ENCODE assay signal across 8 cellular contexts in genomic region chr6:144007455-144007778, GRCh38. TPM values are rescaled to one million over a fixed set of nuclear protein-coding genes. Genes with fewer than 3 reads are reported as not detected.
DNase-seq lines count a peak whose midpoint lies in the region; ATAC-seq and TF ChIP-seq lines count a peak whose summit lies in the region.

No MANE protein-coding gene starts in this region.

- H3K4me3 Mint-ChIP-seq in activated CD4-positive, alpha-beta memory T cell treated with anti-CD3 and anti-CD28 coated beads for 36 hours = peak overlapping the region; percentile 62
- peak overlapping the region; percentile 76 for H3K4me3 Mint-ChIP-seq in glutamatergic neuron (ENCODE audit: unreplicated experiment)

- H3K4me1 ChIP-seq in HEK293 (ENCODE audit: control insufficient read depth, insufficient read depth, low read length) = no peaks in the 10 kb centered on the region
- no peaks in the 10 kb centered on the region for H3K4me1 ChIP-seq in sigmoid colon

- H3K27me3 Mint-ChIP-seq in activated CD4-positive, alpha-beta memory T cell treated with anti-CD3 and anti-CD28 coated beads for 36 hours = peaks cover 8% of the 10 kb centered on the region
- H3K27me3 Mint-ChIP-seq in glutamatergic neuron (ENCODE audit: unreplicated experiment) = peaks cover 25% of the 10 kb centered on the region

- H3K9me3 Mint-ChIP-seq in activated CD4-positive, alpha-beta memory T cell treated with anti-CD3 and anti-CD28 coated beads for 36 hours = no peaks in the 10 kb centered on the region
- H3K9me3 Mint-ChIP-seq in glutamatergic neuron (ENCODE audit: unreplicated experiment) = peaks cover 3% of the 10 kb centered on the region

- CTCF ChIA-PET in HEK293 (lab: Yijun Ruan, JAX) = no interaction called here
- CTCF ChIA-PET in activated CD4-positive, alpha-beta memory T cell treated with anti-CD3 and anti-CD28 coated beads for 36 hours (lab: Charles Lee) = interaction anchor here (1.5 kb wide), 1 partner anchor 64 kb away, joined by 6 read pairs; no protein-coding TSS in a partner anchor

- H3K36me3 ChIP-seq in HEK293 (ENCODE audit: control insufficient read depth in 2 of 2, insufficient read depth in 1 of 2, low read length in 2 of 2) = no peaks in the 10 kb centered on the region
- H3K36me3 ChIP-seq in sigmoid colon = no peaks in the 10 kb centered on the region

- no peak for TF ChIP-seq POLR2A in sigmoid colon (IDR thresholded peaks at IDR 0.05)

- DNase-seq in activated CD4-positive, alpha-beta memory T cell treated with anti-CD3 and anti-CD28 coated beads for 36 hours = no peak
- DNase-seq in glutamatergic neuron (no peak), sigmoid colon (no peak), AG20443 (ENCODE audit: low spot score) (no peak), NCI-H1930 (lab: John Stamatoyannopoulos, UW) (no peak), SKM-1 treated with dmso at 0.1 percent for 144 hours (lab: John Stamatoyannopoulos, UW; ENCODE audit: unreplicated experiment) (no peak)

- no peaks in the 10 kb centered on the region for H3K9me3 ChIP-seq in HEK293 (ENCODE audit: control insufficient read depth, insufficient read depth, low read depth, low read length)
- no peaks in the 10 kb centered on the region for H3K9me3 ChIP-seq in sigmoid colon

- POLR2A ChIA-PET in HEK293 (lab: Yijun Ruan, JAX) = no interaction called here
- POLR2A ChIA-PET in activated CD4-positive, alpha-beta memory T cell treated with anti-CD3 and anti-CD28 coated beads for 36 hours (lab: Charles Lee) = interaction anchor here (0.9 kb wide), 1 partner anchor 56 kb away, joined by 3 read pairs; no protein-coding TSS in a partner anchor

- TF ChIP-seq CTCF in HEK293 (tag by site-specific recombination; IDR thresholded peaks at IDR 0.05) (no peak), glutamatergic neuron (IDR thresholded peaks at IDR 0.05; ENCODE audit: partially characterized antibody, unreplicated experiment) (no peak), sigmoid colon (IDR thresholded peaks at IDR 0.05) (no peak)

- H3K36me3 Mint-ChIP-seq in activated CD4-positive, alpha-beta memory T cell treated with anti-CD3 and anti-CD28 coated beads for 36 hours = peaks cover 2% of the 10 kb centered on the region
- H3K36me3 Mint-ChIP-seq in glutamatergic neuron (ENCODE audit: unreplicated experiment) = peaks cover 7% of the 10 kb centered on the region

- intact Hi-C loops in activated CD4-positive, alpha-beta memory T cell treated with anti-CD3 and anti-CD28 coated beads for 36 hours (cut with micrococcal nuclease) = no loop called here
- intact Hi-C loops in sigmoid colon (cut with DNase I) = no loop called here

- ATAC-seq in HG03460 (IDR thresholded peaks at IDR 0.05; ENCODE audit: unreplicated experiment) = no peak

- H3K27me3 ChIP-seq in sigmoid colon = no peaks in the 10 kb centered on the region

- 45 to 48% methylated on average over 6 of the region's 6 CpGs for WGBS in sigmoid colon, 2 donors

- H3K4me3 ChIP-seq in HEK293 (ENCODE audit: low read depth, low read length) = peak overlapping the region; percentile 38
- peak overlapping the region; percentile 32 to 68 (median 60) for H3K4me3 ChIP-seq in sigmoid colon

- peaks cover 11% of the 10 kb centered on the region for H3K4me1 Mint-ChIP-seq in activated CD4-positive, alpha-beta memory T cell treated with anti-CD3 and anti-CD28 coated beads for 36 hours (ENCODE audit: low read depth)
- H3K4me1 Mint-ChIP-seq in glutamatergic neuron (ENCODE audit: low read depth, unreplicated experiment) = no peaks in the 10 kb centered on the region

- H3K27ac ChIP-seq in HEK293 (ENCODE audit: extremely low read depth, low read depth, low read length) (peak overlapping the region; percentile 77; the same call in 1 of the 2 replicates), sigmoid colon (peak overlapping the region; percentile 69 to 71 (median 71))

- no peak for TF ChIP-seq EP300 in sigmoid colon (IDR thresholded peaks at IDR 0.05)

- H3K27ac Mint-ChIP-seq in activated CD4-positive, alpha-beta memory T cell treated with anti-CD3 and anti-CD28 coated beads for 36 hours = no peak overlapping the region
- H3K27ac Mint-ChIP-seq in glutamatergic neuron (ENCODE audit: unreplicated experiment) = no peak overlapping the region

TF ChIP-seq in HEK293, 187 proteins besides CTCF, POLR2A, EP300 and RAD21:
- TF ChIP-seq ZBTB11 (tag by site-specific recombination; conservative IDR thresholded peaks at IDR 0.05; ENCODE audit: low read depth) = no peak
- TF ChIP-seq ZNF354C (tag by site-specific recombination; IDR thresholded peaks at IDR 0.05; ENCODE audit: borderline replicate concordance, low read depth) = no peak
- TF ChIP-seq ZNF580 (tag by site-specific recombination; IDR thresholded peaks at IDR 0.05) = no peak
- TF ChIP-seq PBX3 (CRISPR knock-in tag; IDR thresholded peaks at IDR 0.05) = no peak
TF ChIP-seq in HEK293: peak in this region for 0.

RNA-seq across cellular contexts. Expression of gene PLAGL1, which starts 0.6 kb away (rescaled TPM):
- 10 to 100 TPM; 13.4 to 16.3 TPM for total RNA-seq in activated CD4-positive, alpha-beta memory T cell treated with anti-CD3 and anti-CD28 coated beads for 36 hours
- total RNA-seq in glutamatergic neuron (ENCODE audit: unreplicated experiment) = 0.69 TPM
- 10 to 100 TPM in 3 of 4 donors, 1 to 10 TPM in 1; 9.8 to 31.3 (median 13.2) TPM for total RNA-seq in sigmoid colon
- polyA plus RNA-seq in sigmoid colon = 10 to 100 TPM; 12.7 to 16.2 (median 14.4) TPM
